ENCODE assay signal across 9 cellular contexts in the genomic region with DNA sequence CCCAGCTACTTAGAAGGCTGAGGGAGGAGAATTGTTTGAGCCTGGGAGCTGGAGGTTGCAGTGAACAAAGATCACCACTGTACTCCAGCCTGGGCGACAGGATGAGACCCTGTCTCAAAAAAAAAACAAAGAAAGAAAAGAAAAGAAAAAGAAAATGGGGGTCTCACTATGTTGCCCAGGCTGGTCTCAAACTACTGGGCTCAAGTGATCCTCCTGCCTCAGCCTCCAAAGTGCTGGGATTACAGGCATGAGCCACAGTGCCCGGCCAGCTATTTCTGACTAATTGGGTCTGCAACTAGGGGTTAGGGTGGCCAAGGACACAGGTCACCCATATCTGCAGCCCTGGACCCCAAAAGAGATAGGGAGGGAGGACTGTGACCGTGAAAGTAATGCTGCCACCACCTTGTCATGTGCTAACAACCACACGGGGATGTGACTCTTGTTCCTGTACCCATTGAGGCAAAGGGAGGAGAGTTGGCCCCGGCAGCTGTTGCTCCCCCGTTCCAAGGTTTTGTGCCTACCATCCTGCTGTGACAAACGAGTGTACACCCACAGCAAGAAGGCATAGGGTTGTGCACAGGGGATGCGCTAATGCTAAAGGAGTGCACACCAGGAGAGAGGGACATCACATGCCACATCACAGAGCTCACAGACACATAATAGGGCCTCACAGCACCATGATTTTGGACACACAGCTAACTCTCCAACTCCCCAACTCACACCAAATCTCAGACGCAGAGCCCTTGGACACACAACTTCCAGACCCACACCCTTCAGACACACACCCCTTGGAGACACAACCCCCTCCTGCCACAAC. TPM values are rescaled to one million over a fixed set of nuclear protein-coding genes. Genes with fewer than 3 reads are reported as not detected.
A peak's percentile ranks its signal among the peaks of the same experiment; 100 is the strongest.
DNase-seq lines count a peak whose midpoint lies in the region; ATAC-seq and TF ChIP-seq lines count a peak whose summit lies in the region.
"Had no signal": no experiment of that assay in that cellular context is flagged by ENCODE, and none has a peak within 500 bp of the region (broad histone marks: within the 10 kb centered on the region; RNA-seq: fewer than 3 reads in every experiment).

No MANE protein-coding gene starts in this region.

- H3K9ac ChIP-seq in IMR-90 (ENCODE audit: low read depth, low read length), result no peak overlapping the region

- H3K9me3 ChIP-seq in IMR-90 (ENCODE audit: control insufficient read depth, insufficient read depth, low read length), result no peaks in the 10 kb centered on the region

- no peak for DNase-seq in IMR-90
- DNase-seq in effector memory CD8-positive, alpha-beta T cell, result no peak
- no peak for DNase-seq in retinal pigment epithelial cell (ENCODE audit: low read depth)
- DNase-seq in NCI-H1105 (lab: John Stamatoyannopoulos, UW), result no peak
- no peak for DNase-seq in NCI-H2107 treated with DMSO at 0.1 percent for 48 hours (lab: John Stamatoyannopoulos, UW; ENCODE audit: unreplicated experiment)
- no peak for DNase-seq in activated CD4-positive, alpha-beta T cell treated with anti-CD3 and anti-CD28 coated beads, Interleukin-2, amount 50 U/mL, for 1 hour
- DNase-seq: NCI-H187 treated with DMSO at 0.1 percent for 48 hours had no signal

- H3K36me3 ChIP-seq in IMR-90 (ENCODE audit: control insufficient read depth, insufficient read depth, low read length), result no peaks in the 10 kb centered on the region

- H3K4me1 Mint-ChIP-seq in effector memory CD8-positive, alpha-beta T cell (ENCODE audit: low read depth in 2 of 2), result peaks cover 19 to 21% of the 10 kb centered on the region in 2 donors

- H3K23ac ChIP-seq in IMR-90 (ENCODE audit: low read depth, low read length), result no peak overlapping the region

- CTCF ChIA-PET in IMR-90 (lab: Yijun Ruan, JAX), result interaction anchor here (0.6 kb wide), 1 partner anchor 323 kb away, joined by 5 read pairs; no protein-coding TSS in a partner anchor

- H3K79me1 ChIP-seq in IMR-90 (ENCODE audit: low read depth in 1 of 2, low read length in 2 of 2), result no peaks in the 10 kb centered on the region

- in situ Hi-C loops in IMR-90 (cut with MboI; ENCODE audit: low sequenced_read_pairs), result no loop called here

- H2BK15ac ChIP-seq in IMR-90 (ENCODE audit: low read depth, low read length), result no peak overlapping the region

- no peak overlapping the region for H4K91ac ChIP-seq in IMR-90 (ENCODE audit: insufficient read depth, low read depth, low read length)

- peaks cover 0 to 19% of the 10 kb centered on the region in 2 donors for H3K27me3 Mint-ChIP-seq in effector memory CD8-positive, alpha-beta T cell

- WGBS in IMR-90 (ENCODE audit: extremely low coverage in 2 of 2, insufficient read length in 1 of 2), 2 experiments, result 85% methylated on average over 5 of the region's 9 CpGs; no CpG with 5 or more reads in 1 of the 2 experiments

- H3K56ac ChIP-seq in IMR-90 (ENCODE audit: extremely low read depth, insufficient read depth, low read length), result no peak overlapping the region

- no peak overlapping the region for H3K18ac ChIP-seq in IMR-90 (ENCODE audit: low read depth, low read length)

- TF ChIP-seq POLR2A in IMR-90 (IDR thresholded peaks at IDR 0.05; ENCODE audit: low read depth, low read length), result no peak

- H3K4me1 ChIP-seq in IMR-90 (ENCODE audit: control insufficient read depth, insufficient read depth, low read length), result peaks cover 24% of the 10 kb centered on the region

- no peak overlapping the region; the same call in 1 of the 2 replicates for H3K4ac ChIP-seq in IMR-90 (ENCODE audit: low read depth, low read length)

- H3K27me3 ChIP-seq in IMR-90 (ENCODE audit: control insufficient read depth, insufficient read depth, low read length), result no peaks in the 10 kb centered on the region

- H2BK5ac ChIP-seq in IMR-90 (ENCODE audit: low read depth, low read length, poor library complexity, severe bottlenecking), result no peak overlapping the region

- 0 out of 2 replicates have a peak overlapping the region, but pooled peaks have one; percentile 2 for H2AK5ac ChIP-seq in IMR-90 (ENCODE audit: low read depth, low read length)

- H3K4me2 ChIP-seq in IMR-90 (ENCODE audit: low read depth, low read length), result no peak overlapping the region

- no peaks in the 10 kb centered on the region for H4K20me1 ChIP-seq in IMR-90 (ENCODE audit: insufficient read depth, low read length)

- H2BK120ac ChIP-seq in IMR-90 (ENCODE audit: low read depth, low read length), result no peak overlapping the region

- H2AK9ac ChIP-seq in IMR-90 (replicated peaks; ENCODE audit: low read depth, low read length, poor library complexity), result no peak overlapping the region

- dilution Hi-C loops in IMR-90 (cut with HindIII; ENCODE audit: low sequenced_read_pairs, unreplicated experiment), result no loop called here

- no TSS peak for BruUV-seq in IMR-90 (replicated peaks; lab: Mats Ljungman, UMichigan)

- TF ChIP-seq CTCF in IMR-90 (conservative IDR thresholded peaks at IDR 0.05; ENCODE audit: low read depth, low read length) (no peak), retinal pigment epithelial cell (conservative IDR thresholded peaks at IDR 0.05; ENCODE audit: low read depth, low read length) (no peak)

- no peaks in the 10 kb centered on the region for H3K9me3 Mint-ChIP-seq in effector memory CD8-positive, alpha-beta T cell

- peak overlapping the region in 1 of 2 donors; percentile 11 for H3K27ac Mint-ChIP-seq in effector memory CD8-positive, alpha-beta T cell

- H3K27ac ChIP-seq in IMR-90 (ENCODE audit: insufficient read depth, low read length), result no peak overlapping the region

- peaks cover 11% of the 10 kb centered on the region for H3K9me1 ChIP-seq in IMR-90 (ENCODE audit: insufficient read depth, low read length)

- H3K4me3 ChIP-seq in IMR-90 (ENCODE audit: insufficient read depth, low read depth, low read length), result no peak overlapping the region
- peak overlapping the region; percentile 25 for H3K4me3 ChIP-seq in retinal pigment epithelial cell (ENCODE audit: low read length)

- H3K4me3 Mint-ChIP-seq in effector memory CD8-positive, alpha-beta T cell, result peak overlapping the region; percentile 62

- no peak overlapping the region for H2AFZ ChIP-seq in IMR-90 (replicated peaks; ENCODE audit: low read length, poor library complexity)

- no peak overlapping the region for H4K8ac ChIP-seq in IMR-90 (ENCODE audit: low read depth in 2 of 2, low read length in 2 of 2)

- H2BK20ac ChIP-seq in IMR-90 (ENCODE audit: low read depth, low read length), result no peak overlapping the region

- POLR2A ChIA-PET in IMR-90 (lab: Charles Lee; ENCODE audit: unreplicated experiment), result no interaction called here

- H3K14ac ChIP-seq in IMR-90 (replicated peaks; ENCODE audit: low read depth, low read length), result no peak overlapping the region

- ATAC-seq in GM18909 (IDR thresholded peaks at IDR 0.05; ENCODE audit: poor library complexity, unreplicated experiment), result peak; percentile 4
- no peak for ATAC-seq in IMR-90 (ENCODE audit: low read depth)
- ATAC-seq in effector memory CD8-positive, alpha-beta T cell (replicated peaks), result no peak
- ATAC-seq in GM18873 (IDR thresholded peaks at IDR 0.05; ENCODE audit: low FRiP score, unreplicated experiment), result no peak

- peaks cover 10% of the 10 kb centered on the region for H3K36me3 Mint-ChIP-seq in effector memory CD8-positive, alpha-beta T cell (ENCODE audit: insufficient read depth)

- H4K5ac ChIP-seq in IMR-90 (ENCODE audit: low read depth, low read length), result no peak overlapping the region

- no peak for TF ChIP-seq RAD21 in IMR-90 (IDR thresholded peaks at IDR 0.05; ENCODE audit: low read length)

- intact Hi-C loops in IMR-90 (cut with micrococcal nuclease), result loop anchor here (10.0 kb wide), 1 partner anchor 105 kb away; the partner anchor contains the start of gene SLC25A42

TF ChIP-seq in IMR-90, 13 proteins besides CTCF, POLR2A, EP300 and RAD21:
- no peak for TF ChIP-seq BHLHE40 (IDR thresholded peaks at IDR 0.05; ENCODE audit: low read depth, low read length)

RNA-seq across cellular contexts. Expression of gene MEF2B, which starts 0.6 kb away (rescaled TPM):
- under 0.01 and 0.18 TPM in 2 replicates for total RNA-seq in IMR-90 (2012; rRNA removed)
- 0.80 and 0.94 TPM in 2 replicates for polyA plus RNA-seq in IMR-90 (2012; rRNA removed)
- 0.35 and 0.53 TPM in 2 replicates for polyA plus RNA-seq in IMR-90 (2012; cell fraction: cytosol; rRNA removed)
- polyA plus RNA-seq in IMR-90 (2012; cell fraction: nucleus; rRNA removed; ENCODE audit: low replicate concordance), result 4.8 and 7.4 TPM in 2 replicates

RNA-seq across cellular contexts. Expression of gene BORCS8, which starts 22.5 kb away (rescaled TPM):
- total RNA-seq in IMR-90 (2012; rRNA removed), result 14.7 and 16.7 TPM in 2 replicates
- 33.9 and 40.3 TPM in 2 replicates for polyA plus RNA-seq in IMR-90 (2012; rRNA removed)
- 20.3 and 38.1 TPM in 2 replicates for polyA plus RNA-seq in IMR-90 (2012; cell fraction: cytosol; rRNA removed)
- polyA plus RNA-seq in IMR-90 (2012; cell fraction: nucleus; rRNA removed; ENCODE audit: low replicate concordance), result 29.8 and 42.9 TPM in 2 replicates

RNA-seq across cellular contexts. Expression of gene RFXANK, which starts 22.6 kb away (rescaled TPM):
- 61.4 and 68.3 TPM in 2 replicates for total RNA-seq in IMR-90 (2012; rRNA removed)
- polyA plus RNA-seq in IMR-90 (2012; rRNA removed), result 97.8 and 109 TPM in 2 replicates
- polyA plus RNA-seq in IMR-90 (2012; cell fraction: cytosol; rRNA removed), result 97.2 and 177 TPM in 2 replicates
- polyA plus RNA-seq in IMR-90 (2012; cell fraction: nucleus; rRNA removed; ENCODE audit: low replicate concordance), result 235 and 419 TPM in 2 replicates

RNA-seq across cellular contexts. Expression of gene TMEM161A, which starts 31.2 kb away (rescaled TPM):
- total RNA-seq in IMR-90 (2012; rRNA removed), result 11.1 TPM in 2 replicates
- 34.8 and 45.9 TPM in 2 replicates for polyA plus RNA-seq in IMR-90 (2012; rRNA removed)
- polyA plus RNA-seq in IMR-90 (2012; cell fraction: cytosol; rRNA removed), result 28.8 and 49.7 TPM in 2 replicates
- 80.2 and 243 TPM in 2 replicates for polyA plus RNA-seq in IMR-90 (2012; cell fraction: nucleus; rRNA removed; ENCODE audit: low replicate concordance)

RNA-seq across cellular contexts. Expression of gene NR2C2AP, which starts 33.8 kb away (rescaled TPM):
- total RNA-seq in IMR-90 (2012; rRNA removed), result 5.4 and 6.9 TPM in 2 replicates
- 9.0 and 9.6 TPM in 2 replicates for polyA plus RNA-seq in IMR-90 (2012; rRNA removed)
- 7.5 and 7.9 TPM in 2 replicates for polyA plus RNA-seq in IMR-90 (2012; cell fraction: cytosol; rRNA removed)
- polyA plus RNA-seq in IMR-90 (2012; cell fraction: nucleus; rRNA removed; ENCODE audit: low replicate concordance), result 8.5 and 9.0 TPM in 2 replicates
